Comparison of ENCODE assay signal across 1 cellular context in the genomic region with DNA sequence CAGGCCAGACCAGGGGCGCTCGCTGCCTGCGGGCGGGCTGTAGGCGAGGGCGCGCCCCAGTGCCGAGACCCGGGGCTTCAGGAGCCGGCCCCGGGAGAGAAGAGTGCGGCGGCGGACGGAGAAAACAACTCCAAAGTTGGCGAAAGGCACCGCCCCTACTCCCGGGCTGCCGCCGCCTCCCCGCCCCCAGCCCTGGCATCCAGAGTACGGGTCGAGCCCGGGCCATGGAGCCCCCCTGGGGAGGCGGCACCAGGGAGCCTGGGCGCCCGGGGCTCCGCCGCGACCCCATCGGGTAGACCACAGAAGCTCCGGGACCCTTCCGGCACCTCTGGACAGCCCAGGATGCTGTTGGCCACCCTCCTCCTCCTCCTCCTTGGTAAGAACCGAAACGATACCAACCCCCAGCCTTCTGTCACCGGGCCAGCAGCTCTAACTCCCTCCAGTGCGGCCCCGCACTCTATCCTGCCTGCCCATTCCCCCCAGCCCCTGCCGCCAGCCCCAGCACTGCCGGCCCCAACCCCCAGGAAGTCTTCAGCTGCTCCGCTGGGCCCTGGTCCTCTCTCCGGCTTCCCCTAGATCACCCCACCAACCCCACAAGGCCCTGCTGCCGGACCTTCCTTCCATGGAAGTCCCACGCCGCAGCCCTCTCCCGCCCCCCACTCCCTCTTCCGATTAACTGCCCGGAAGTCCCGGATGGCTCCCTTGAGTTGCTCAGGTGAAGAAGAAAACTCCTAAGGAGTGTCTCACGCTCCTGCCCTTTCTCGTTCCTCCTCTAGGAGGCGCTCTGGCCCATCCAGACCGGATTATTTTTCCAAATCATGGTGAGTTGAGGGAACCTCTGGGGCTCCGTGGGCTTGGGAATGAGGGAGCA.
TF ChIP-seq lines count a peak whose summit lies in the region.

No MANE protein-coding gene starts in this region.

TF ChIP-seq in GM12878, 131 proteins besides CTCF, POLR2A, EP300 and RAD21 (continued from another document and continues in another):
- TF ChIP-seq, protein P1, sequence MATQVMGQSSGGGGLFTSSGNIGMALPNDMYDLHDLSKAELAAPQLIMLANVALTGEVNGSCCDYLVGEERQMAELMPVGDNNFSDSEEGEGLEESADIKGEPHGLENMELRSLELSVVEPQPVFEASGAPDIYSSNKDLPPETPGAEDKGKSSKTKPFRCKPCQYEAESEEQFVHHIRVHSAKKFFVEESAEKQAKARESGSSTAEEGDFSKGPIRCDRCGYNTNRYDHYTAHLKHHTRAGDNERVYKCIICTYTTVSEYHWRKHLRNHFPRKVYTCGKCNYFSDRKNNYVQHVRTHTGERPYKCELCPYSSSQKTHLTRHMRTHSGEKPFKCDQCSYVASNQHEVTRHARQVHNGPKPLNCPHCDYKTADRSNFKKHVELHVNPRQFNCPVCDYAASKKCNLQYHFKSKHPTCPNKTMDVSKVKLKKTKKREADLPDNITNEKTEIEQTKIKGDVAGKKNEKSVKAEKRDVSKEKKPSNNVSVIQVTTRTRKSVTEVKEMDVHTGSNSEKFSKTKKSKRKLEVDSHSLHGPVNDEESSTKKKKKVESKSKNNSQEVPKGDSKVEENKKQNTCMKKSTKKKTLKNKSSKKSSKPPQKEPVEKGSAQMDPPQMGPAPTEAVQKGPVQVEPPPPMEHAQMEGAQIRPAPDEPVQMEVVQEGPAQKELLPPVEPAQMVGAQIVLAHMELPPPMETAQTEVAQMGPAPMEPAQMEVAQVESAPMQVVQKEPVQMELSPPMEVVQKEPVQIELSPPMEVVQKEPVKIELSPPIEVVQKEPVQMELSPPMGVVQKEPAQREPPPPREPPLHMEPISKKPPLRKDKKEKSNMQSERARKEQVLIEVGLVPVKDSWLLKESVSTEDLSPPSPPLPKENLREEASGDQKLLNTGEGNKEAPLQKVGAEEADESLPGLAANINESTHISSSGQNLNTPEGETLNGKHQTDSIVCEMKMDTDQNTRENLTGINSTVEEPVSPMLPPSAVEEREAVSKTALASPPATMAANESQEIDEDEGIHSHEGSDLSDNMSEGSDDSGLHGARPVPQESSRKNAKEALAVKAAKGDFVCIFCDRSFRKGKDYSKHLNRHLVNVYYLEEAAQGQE (IDR thresholded peaks at IDR 0.05; ENCODE audit: low read depth, low read length) = no peak
- peak; percentile 87 to 88 for TF ChIP-seq IKZF2 (IDR thresholded peaks at IDR 0.05)
- TF ChIP-seq NR2C1 (IDR thresholded peaks at IDR 0.05) = no peak
- TF ChIP-seq SMAD5 (IDR thresholded peaks at IDR 0.05; ENCODE audit: low read depth) = no peak
- no peak for TF ChIP-seq CREM (IDR thresholded peaks at IDR 0.05; ENCODE audit: low read depth)
- no peak for TF ChIP-seq CBX5 (IDR thresholded peaks at IDR 0.05; ENCODE audit: low read depth)
- TF ChIP-seq, protein P2, sequence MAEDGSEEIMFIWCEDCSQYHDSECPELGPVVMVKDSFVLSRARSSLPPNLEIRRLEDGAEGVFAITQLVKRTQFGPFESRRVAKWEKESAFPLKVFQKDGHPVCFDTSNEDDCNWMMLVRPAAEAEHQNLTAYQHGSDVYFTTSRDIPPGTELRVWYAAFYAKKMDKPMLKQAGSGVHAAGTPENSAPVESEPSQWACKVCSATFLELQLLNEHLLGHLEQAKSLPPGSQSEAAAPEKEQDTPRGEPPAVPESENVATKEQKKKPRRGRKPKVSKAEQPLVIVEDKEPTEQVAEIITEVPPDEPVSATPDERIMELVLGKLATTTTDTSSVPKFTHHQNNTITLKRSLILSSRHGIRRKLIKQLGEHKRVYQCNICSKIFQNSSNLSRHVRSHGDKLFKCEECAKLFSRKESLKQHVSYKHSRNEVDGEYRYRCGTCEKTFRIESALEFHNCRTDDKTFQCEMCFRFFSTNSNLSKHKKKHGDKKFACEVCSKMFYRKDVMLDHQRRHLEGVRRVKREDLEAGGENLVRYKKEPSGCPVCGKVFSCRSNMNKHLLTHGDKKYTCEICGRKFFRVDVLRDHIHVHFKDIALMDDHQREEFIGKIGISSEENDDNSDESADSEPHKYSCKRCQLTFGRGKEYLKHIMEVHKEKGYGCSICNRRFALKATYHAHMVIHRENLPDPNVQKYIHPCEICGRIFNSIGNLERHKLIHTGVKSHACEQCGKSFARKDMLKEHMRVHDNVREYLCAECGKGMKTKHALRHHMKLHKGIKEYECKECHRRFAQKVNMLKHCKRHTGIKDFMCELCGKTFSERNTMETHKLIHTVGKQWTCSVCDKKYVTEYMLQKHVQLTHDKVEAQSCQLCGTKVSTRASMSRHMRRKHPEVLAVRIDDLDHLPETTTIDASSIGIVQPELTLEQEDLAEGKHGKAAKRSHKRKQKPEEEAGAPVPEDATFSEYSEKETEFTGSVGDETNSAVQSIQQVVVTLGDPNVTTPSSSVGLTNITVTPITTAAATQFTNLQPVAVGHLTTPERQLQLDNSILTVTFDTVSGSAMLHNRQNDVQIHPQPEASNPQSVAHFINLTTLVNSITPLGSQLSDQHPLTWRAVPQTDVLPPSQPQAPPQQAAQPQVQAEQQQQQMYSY (CRISPR knock-in tag; IDR thresholded peaks at IDR 0.05) = no peak
- 0 out of 2 replicates have a peak, but pooled peaks have one; percentile 19 for TF ChIP-seq NBN (IDR thresholded peaks at IDR 0.05)
- no peak for TF ChIP-seq ZNF217 (IDR thresholded peaks at IDR 0.05)
- TF ChIP-seq YBX1 (IDR thresholded peaks at IDR 0.05) = no peak
- no peak for TF ChIP-seq SUPT20H (IDR thresholded peaks at IDR 0.05; ENCODE audit: borderline replicate concordance, control insufficient read depth, low read depth, low read length)
- no peak for TF ChIP-seq RBBP5 (conservative IDR thresholded peaks at IDR 0.05)
- no peak for TF ChIP-seq FOXM1 (IDR thresholded peaks at IDR 0.05; ENCODE audit: low read depth, low read length)
- TF ChIP-seq STAT3 (IDR thresholded peaks at IDR 0.05; ENCODE audit: low read depth, low read length) = no peak
- TF ChIP-seq EGR1 (IDR thresholded peaks at IDR 0.05; ENCODE audit: borderline replicate concordance in 1 of 2, low read depth in 2 of 2, low read length in 2 of 2) = no peak
- TF ChIP-seq, protein P3, sequence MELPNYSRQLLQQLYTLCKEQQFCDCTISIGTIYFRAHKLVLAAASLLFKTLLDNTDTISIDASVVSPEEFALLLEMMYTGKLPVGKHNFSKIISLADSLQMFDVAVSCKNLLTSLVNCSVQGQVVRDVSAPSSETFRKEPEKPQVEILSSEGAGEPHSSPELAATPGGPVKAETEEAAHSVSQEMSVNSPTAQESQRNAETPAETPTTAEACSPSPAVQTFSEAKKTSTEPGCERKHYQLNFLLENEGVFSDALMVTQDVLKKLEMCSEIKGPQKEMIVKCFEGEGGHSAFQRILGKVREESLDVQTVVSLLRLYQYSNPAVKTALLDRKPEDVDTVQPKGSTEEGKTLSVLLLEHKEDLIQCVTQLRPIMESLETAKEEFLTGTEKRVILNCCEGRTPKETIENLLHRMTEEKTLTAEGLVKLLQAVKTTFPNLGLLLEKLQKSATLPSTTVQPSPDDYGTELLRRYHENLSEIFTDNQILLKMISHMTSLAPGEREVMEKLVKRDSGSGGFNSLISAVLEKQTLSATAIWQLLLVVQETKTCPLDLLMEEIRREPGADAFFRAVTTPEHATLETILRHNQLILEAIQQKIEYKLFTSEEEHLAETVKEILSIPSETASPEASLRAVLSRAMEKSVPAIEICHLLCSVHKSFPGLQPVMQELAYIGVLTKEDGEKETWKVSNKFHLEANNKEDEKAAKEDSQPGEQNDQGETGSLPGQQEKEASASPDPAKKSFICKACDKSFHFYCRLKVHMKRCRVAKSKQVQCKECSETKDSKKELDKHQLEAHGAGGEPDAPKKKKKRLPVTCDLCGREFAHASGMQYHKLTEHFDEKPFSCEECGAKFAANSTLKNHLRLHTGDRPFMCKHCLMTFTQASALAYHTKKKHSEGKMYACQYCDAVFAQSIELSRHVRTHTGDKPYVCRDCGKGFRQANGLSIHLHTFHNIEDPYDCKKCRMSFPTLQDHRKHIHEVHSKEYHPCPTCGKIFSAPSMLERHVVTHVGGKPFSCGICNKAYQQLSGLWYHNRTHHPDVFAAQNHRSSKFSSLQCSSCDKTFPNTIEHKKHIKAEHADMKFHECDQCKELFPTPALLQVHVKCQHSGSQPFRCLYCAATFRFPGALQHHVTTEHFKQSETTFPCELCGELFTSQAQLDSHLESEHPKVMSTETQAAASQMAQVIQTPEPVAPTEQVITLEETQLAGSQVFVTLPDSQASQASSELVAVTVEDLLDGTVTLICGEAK (IDR thresholded peaks at IDR 0.05; ENCODE audit: borderline replicate concordance) = no peak
- TF ChIP-seq JUNB (IDR thresholded peaks at IDR 0.05) = no peak
- TF ChIP-seq, protein P4, sequence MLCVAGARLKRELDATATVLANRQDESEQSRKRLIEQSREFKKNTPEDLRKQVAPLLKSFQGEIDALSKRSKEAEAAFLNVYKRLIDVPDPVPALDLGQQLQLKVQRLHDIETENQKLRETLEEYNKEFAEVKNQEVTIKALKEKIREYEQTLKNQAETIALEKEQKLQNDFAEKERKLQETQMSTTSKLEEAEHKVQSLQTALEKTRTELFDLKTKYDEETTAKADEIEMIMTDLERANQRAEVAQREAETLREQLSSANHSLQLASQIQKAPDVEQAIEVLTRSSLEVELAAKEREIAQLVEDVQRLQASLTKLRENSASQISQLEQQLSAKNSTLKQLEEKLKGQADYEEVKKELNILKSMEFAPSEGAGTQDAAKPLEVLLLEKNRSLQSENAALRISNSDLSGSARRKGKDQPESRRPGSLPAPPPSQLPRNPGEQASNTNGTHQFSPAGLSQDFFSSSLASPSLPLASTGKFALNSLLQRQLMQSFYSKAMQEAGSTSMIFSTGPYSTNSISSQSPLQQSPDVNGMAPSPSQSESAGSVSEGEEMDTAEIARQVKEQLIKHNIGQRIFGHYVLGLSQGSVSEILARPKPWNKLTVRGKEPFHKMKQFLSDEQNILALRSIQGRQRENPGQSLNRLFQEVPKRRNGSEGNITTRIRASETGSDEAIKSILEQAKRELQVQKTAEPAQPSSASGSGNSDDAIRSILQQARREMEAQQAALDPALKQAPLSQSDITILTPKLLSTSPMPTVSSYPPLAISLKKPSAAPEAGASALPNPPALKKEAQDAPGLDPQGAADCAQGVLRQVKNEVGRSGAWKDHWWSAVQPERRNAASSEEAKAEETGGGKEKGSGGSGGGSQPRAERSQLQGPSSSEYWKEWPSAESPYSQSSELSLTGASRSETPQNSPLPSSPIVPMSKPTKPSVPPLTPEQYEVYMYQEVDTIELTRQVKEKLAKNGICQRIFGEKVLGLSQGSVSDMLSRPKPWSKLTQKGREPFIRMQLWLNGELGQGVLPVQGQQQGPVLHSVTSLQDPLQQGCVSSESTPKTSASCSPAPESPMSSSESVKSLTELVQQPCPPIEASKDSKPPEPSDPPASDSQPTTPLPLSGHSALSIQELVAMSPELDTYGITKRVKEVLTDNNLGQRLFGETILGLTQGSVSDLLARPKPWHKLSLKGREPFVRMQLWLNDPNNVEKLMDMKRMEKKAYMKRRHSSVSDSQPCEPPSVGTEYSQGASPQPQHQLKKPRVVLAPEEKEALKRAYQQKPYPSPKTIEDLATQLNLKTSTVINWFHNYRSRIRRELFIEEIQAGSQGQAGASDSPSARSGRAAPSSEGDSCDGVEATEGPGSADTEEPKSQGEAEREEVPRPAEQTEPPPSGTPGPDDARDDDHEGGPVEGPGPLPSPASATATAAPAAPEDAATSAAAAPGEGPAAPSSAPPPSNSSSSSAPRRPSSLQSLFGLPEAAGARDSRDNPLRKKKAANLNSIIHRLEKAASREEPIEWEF (IDR thresholded peaks at IDR 0.05; ENCODE audit: insufficient replicate concordance, low read depth, low read length) = no peak
- TF ChIP-seq EED (IDR thresholded peaks at IDR 0.05; ENCODE audit: low read depth) = peak; percentile 91
- no peak; the same call in none of the 2 replicates for TF ChIP-seq RUNX3 (IDR thresholded peaks at IDR 0.05; ENCODE audit: low read length)
- no peak for TF ChIP-seq HDGF (IDR thresholded peaks at IDR 0.05)
- no peak for TF ChIP-seq ZNF384 (IDR thresholded peaks at IDR 0.05; ENCODE audit: borderline replicate concordance, low read depth, low read length)
- TF ChIP-seq ZNF24 (IDR thresholded peaks at IDR 0.05) = no peak
- no peak for TF ChIP-seq ZNF274 (IDR thresholded peaks at IDR 0.05; ENCODE audit: insufficient read depth, insufficient read length)
- TF ChIP-seq, protein P5, sequence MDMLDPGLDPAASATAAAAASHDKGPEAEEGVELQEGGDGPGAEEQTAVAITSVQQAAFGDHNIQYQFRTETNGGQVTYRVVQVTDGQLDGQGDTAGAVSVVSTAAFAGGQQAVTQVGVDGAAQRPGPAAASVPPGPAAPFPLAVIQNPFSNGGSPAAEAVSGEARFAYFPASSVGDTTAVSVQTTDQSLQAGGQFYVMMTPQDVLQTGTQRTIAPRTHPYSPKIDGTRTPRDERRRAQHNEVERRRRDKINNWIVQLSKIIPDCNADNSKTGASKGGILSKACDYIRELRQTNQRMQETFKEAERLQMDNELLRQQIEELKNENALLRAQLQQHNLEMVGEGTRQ (IDR thresholded peaks at IDR 0.05; ENCODE audit: borderline replicate concordance, low read depth, low read length) = no peak
- TF ChIP-seq SMC3 (IDR thresholded peaks at IDR 0.05; ENCODE audit: borderline replicate concordance, low read length) = peak; percentile 69
- TF ChIP-seq HCFC1 (IDR thresholded peaks at IDR 0.05; ENCODE audit: low read length) = no peak; the same call in 1 of the 2 replicates
- no peak for TF ChIP-seq BHLHE40 (IDR thresholded peaks at IDR 0.05; ENCODE audit: borderline replicate concordance in 1 of 2, low read depth in 2 of 2, low read length in 1 of 2)
- TF ChIP-seq, protein P6, sequence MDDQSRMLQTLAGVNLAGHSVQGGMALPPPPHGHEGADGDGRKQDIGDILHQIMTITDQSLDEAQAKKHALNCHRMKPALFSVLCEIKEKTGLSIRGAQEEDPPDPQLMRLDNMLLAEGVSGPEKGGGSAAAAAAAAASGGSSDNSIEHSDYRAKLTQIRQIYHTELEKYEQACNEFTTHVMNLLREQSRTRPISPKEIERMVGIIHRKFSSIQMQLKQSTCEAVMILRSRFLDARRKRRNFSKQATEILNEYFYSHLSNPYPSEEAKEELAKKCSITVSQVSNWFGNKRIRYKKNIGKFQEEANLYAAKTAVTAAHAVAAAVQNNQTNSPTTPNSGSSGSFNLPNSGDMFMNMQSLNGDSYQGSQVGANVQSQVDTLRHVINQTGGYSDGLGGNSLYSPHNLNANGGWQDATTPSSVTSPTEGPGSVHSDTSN (IDR thresholded peaks at IDR 0.05; ENCODE audit: insufficient replicate concordance, low read depth, low read length) = no peak
- TF ChIP-seq, protein P7, sequence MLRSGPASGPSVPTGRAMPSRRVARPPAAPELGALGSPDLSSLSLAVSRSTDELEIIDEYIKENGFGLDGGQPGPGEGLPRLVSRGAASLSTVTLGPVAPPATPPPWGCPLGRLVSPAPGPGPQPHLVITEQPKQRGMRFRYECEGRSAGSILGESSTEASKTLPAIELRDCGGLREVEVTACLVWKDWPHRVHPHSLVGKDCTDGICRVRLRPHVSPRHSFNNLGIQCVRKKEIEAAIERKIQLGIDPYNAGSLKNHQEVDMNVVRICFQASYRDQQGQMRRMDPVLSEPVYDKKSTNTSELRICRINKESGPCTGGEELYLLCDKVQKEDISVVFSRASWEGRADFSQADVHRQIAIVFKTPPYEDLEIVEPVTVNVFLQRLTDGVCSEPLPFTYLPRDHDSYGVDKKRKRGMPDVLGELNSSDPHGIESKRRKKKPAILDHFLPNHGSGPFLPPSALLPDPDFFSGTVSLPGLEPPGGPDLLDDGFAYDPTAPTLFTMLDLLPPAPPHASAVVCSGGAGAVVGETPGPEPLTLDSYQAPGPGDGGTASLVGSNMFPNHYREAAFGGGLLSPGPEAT (IDR thresholded peaks at IDR 0.05; ENCODE audit: low read depth) = peak; percentile 74; the same call in 1 of the 2 replicates
- TF ChIP-seq RCOR1 (conservative IDR thresholded peaks at IDR 0.05; ENCODE audit: low read depth, low read length) = no peak
- no peak for TF ChIP-seq NR2C2 (IDR thresholded peaks at IDR 0.05; ENCODE audit: borderline replicate concordance, control insufficient read depth, insufficient read length, low read depth)
- TF ChIP-seq ZBED1 (IDR thresholded peaks at IDR 0.05; ENCODE audit: borderline replicate concordance) = no peak
- no peak for TF ChIP-seq PAX5 (IDR thresholded peaks at IDR 0.05; ENCODE audit: borderline replicate concordance, low read depth, low read length)
- no peak for TF ChIP-seq BCL11A (IDR thresholded peaks at IDR 0.05; ENCODE audit: low read depth, low read length)
- TF ChIP-seq RELA (IDR thresholded peaks at IDR 0.05; ENCODE audit: borderline replicate concordance, partially characterized antibody) = no peak
